In the genomic region with DNA sequence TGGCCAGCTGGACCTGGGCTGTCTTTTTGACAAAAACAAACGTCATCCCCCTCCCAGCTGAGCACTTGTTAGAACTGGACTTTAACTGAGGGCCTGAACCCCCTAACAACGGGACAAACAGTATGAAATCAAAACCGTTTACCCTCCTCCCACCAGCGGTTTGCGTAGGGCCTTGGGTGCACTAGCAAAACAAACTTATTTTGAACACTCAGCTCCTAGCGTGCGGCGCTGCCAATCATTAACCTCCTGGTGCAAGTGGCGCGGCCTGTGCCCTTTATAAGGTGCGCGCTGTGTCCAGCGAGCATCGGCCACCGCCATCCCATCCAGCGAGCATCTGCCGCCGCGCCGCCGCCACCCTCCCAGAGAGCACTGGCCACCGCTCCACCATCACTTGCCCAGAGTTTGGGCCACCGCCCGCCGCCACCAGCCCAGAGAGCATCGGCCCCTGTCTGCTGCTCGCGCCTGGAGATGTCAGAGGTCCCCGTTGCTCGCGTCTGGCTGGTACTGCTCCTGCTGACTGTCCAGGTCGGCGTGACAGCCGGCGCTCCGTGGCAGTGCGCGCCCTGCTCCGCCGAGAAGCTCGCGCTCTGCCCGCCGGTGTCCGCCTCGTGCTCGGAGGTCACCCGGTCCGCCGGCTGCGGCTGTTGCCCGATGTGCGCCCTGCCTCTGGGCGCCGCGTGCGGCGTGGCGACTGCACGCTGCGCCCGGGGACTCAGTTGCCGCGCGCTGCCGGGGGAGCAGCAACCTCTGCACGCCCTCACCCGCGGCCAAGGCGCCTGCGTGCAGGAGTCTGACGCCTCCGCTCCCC, we compare ENCODE assay signal across 10 cellular contexts. TPM values are rescaled to one million over a fixed set of nuclear protein-coding genes. Genes with fewer than 3 reads are reported as not detected.
DNase-seq lines count a peak whose midpoint lies in the region; ATAC-seq, FAIRE-seq and TF ChIP-seq lines count a peak whose summit lies in the region.
"Had no signal": no experiment of that assay in that cellular context is flagged by ENCODE, and none has a peak within 500 bp of the region (broad histone marks: within the 10 kb centered on the region; RNA-seq: fewer than 3 reads in every experiment).

IGFBP1 (plus strand) TSS at position 304 of the 808 bp plus-strand sequence; CDS start at position 469, 165 bp downstream.

- peaks cover 54% of the 10 kb centered on the region for H3K4me1 Mint-ChIP-seq in nephron progenitor cell

- peaks cover 3% of the 10 kb centered on the region for H3K27me3 ChIP-seq in BJ (ENCODE audit: control insufficient read depth, insufficient read depth, low read length)

- CTCF ChIA-PET in BJ (lab: Yijun Ruan, JAX), result interaction anchor here (5.2 kb wide), 1 partner anchor 31 kb away, joined by 46 read pairs; the partner anchor contains the start of gene IGFBP3

- H3K27ac Mint-ChIP-seq in nephron progenitor cell, result no peak within 1 kb of the TSS

- peak within 1 kb of the TSS; percentile 84 for H3K4me3 Mint-ChIP-seq in nephron progenitor cell

- peak within 1 kb of the TSS; percentile 32 for H3K4me3 ChIP-seq in BJ (ENCODE audit: low read depth, low read length)

- ATAC-seq in esophagus mucosa (peak; percentile 48), HG02678 (IDR thresholded peaks at IDR 0.05; ENCODE audit: unreplicated experiment) (no peak), HG03095 (IDR thresholded peaks at IDR 0.05; ENCODE audit: unreplicated experiment) (no peak)

- FAIRE-seq in RCC 7860 (lab: Jason Lieb, UNC), result no peak

- TF ChIP-seq CTCF in BJ (IDR thresholded peaks at IDR 0.05; ENCODE audit: insufficient read depth, low read depth, low read length), result no peak
- no peak for TF ChIP-seq CTCF in nephron progenitor cell (IDR thresholded peaks at IDR 0.05)

- no peaks in the 10 kb centered on the region for H3K36me3 Mint-ChIP-seq in nephron progenitor cell (ENCODE audit: low read depth)

- H3K9me3 Mint-ChIP-seq in nephron progenitor cell, result no peaks in the 10 kb centered on the region

- no peak for DNase-seq in BJ (ENCODE audit: low read depth)
- DNase-seq in NCI-H2171 (lab: John Stamatoyannopoulos, UW), result peak; percentile 6
- DNase-seq in nephron progenitor cell, result peak; percentile 63
- DNase-seq in Kasumi-1 (lab: John Stamatoyannopoulos, UW), result no peak
- no peak for DNase-seq in RCC 7860 (ENCODE audit: low spot score)
- DNase-seq: NCI-H1694 treated with DMSO at 0.1 percent for 48 hours; stimulated activated CD4-positive, alpha-beta T cell treated with anti-CD3 and anti-CD28 coated beads, Interleukin-2, amount 100 ng/mL, for 48 hours had no signal

- POLR2A ChIA-PET in BJ (lab: Charles Lee), result no interaction called here

- peaks cover 94% of the 10 kb centered on the region for H3K27me3 Mint-ChIP-seq in nephron progenitor cell (ENCODE audit: low read depth, poor library complexity)

- no peaks in the 10 kb centered on the region for H3K36me3 ChIP-seq in BJ (ENCODE audit: control insufficient read depth, insufficient read depth, low read length)

RNA-seq across cellular contexts. Expression of gene IGFBP1, which starts in this region (rescaled TPM):
- polyA plus RNA-seq in BJ (2011; rRNA removed), result not detected in 2 replicates
- polyA minus RNA-seq in BJ (2011; rRNA and poly(A)+ RNA removed), result not detected in 2 replicates
- total RNA-seq in esophagus mucosa, result not detected

Comparison
In these comparisons a context has a peak if more than half of its experiments do, and no peak if none do; other contexts are left out.
1. Peak in ATAC-seq in esophagus mucosa; RNA of the gene not detected or under 1 TPM.
2. DNase-seq: peak in NCI-H2171 (single experiment) and nephron progenitor cell (single experiment); none in BJ (single experiment), Kasumi-1 (0 of 2) and RCC 7860 (single experiment).